ENCODE assay signal across 29 cellular contexts in genomic region chr21:38156200-38156599, GRCh38.
"Had no signal": no experiment of that assay in that cellular context is flagged by ENCODE, and none has a peak within 500 bp of the region (broad histone marks: within the 10 kb centered on the region; RNA-seq: fewer than 3 reads in every experiment).

No MANE protein-coding gene starts in this region.

- H3K36me3 ChIP-seq: adrenal gland, esophagus muscularis mucosa, heart left ventricle had no signal

- H3K27me3 ChIP-seq: body of pancreas had no signal

- H3K4me3 ChIP-seq: adrenal gland, body of pancreas, esophagus muscularis mucosa, heart left ventricle had no signal

- DNase-seq: activated CD4-positive, alpha-beta memory T cell treated with anti-CD3 and anti-CD28 coated beads for 36 hours; activated CD4-positive, alpha-beta T cell treated with anti-CD3 and anti-CD28 coated beads for 36 hours; activated CD4-positive, alpha-beta T cell treated with anti-CD3 and anti-CD28 coated beads, Interleukin-2, amount 10 ng/mL, durations not matched to agents 24 days and 14 days; activated CD4-positive, CD25-positive, alpha-beta regulatory T cell; activated CD4-positive, CD25-positive, alpha-beta regulatory T cell treated with anti-CD3 and anti-CD28 coated beads, Interleukin-2, amount 50 U/mL, for 72 hours; activated CD8-positive, alpha-beta memory T cell treated with anti-CD3 and anti-CD28 coated beads, Interleukin-2, amount 10 ng/mL, durations not matched to agents 7 days and 5 days; activated CD8-positive, alpha-beta memory T cell treated with anti-CD3 and anti-CD28 coated beads, Interleukin-2, amount 50 U/mL, for 4 hours; activated CD8-positive, alpha-beta T cell treated with anti-CD3 and anti-CD28 coated beads, Interleukin-2, amount 10 ng/mL, durations not matched to agents 7 days and 5 days; activated effector memory CD4-positive, alpha-beta T cell treated with anti-CD3 and anti-CD28 coated beads, Interleukin-2, amount 50 U/mL, for 16 hours; activated naive CD4-positive, alpha-beta T cell treated with anti-CD3 and anti-CD28 coated beads for 36 hours; activated naive CD8-positive, alpha-beta T cell treated with anti-CD3 and anti-CD28 coated beads for 36 hours; activated naive CD8-positive, alpha-beta T cell treated with anti-CD3 and anti-CD28 coated beads, Interleukin-2, amount 50 U/mL, for 24 hours; activated T-cell treated with anti-CD3 and anti-CD28 coated beads, Interleukin-2, amount 50 U/mL, for 1 hour; activated T-cell treated with anti-CD3 and anti-CD28 coated beads, Interleukin-2, amount 50 U/mL, for 48 hours; adrenal gland; amygdala; aorta; body of pancreas; caudate nucleus; cortex of kidney; dermis blood vessel endothelial cell; effector CD4-positive, alpha-beta T cell; effector memory CD8-positive, alpha-beta T cell; erythroblast; foreskin fibroblast; glutamatergic neuron; heart left ventricle; T-helper 17 cell had no signal
